In genomic region chr14:75430526-75430925, GRCh38 we compare ENCODE assay signal across 9 cellular contexts. TPM values are rescaled to one million over a fixed set of nuclear protein-coding genes. Genes with fewer than 3 reads are reported as not detected.
DNase-seq lines count a peak whose midpoint lies in the region; TF ChIP-seq lines count a peak whose summit lies in the region.
"Had no signal": no experiment of that assay in that cellular context is flagged by ENCODE, and none has a peak within 500 bp of the region (broad histone marks: within the 10 kb centered on the region; RNA-seq: fewer than 3 reads in every experiment).

No MANE protein-coding gene starts in this region.

- H3K4me2 ChIP-seq in mesenchymal stem cell (ENCODE audit: low read length, poor library complexity, severe bottlenecking), result no peak overlapping the region

- no peak overlapping the region for H4K91ac ChIP-seq in mesenchymal stem cell (ENCODE audit: low read length)

- H2BK12ac ChIP-seq in mesenchymal stem cell (ENCODE audit: low read length in 2 of 2), result no peak overlapping the region

- H3K36me3 ChIP-seq in MG63 (peaks cover 15% of the 10 kb centered on the region), mesenchymal stem cell (ENCODE audit: control insufficient read depth in 1 of 2, insufficient read depth in 2 of 2, low read depth in 1 of 2, low read length in 2 of 2) (peaks cover 16 to 23% of the 10 kb centered on the region in 2 experiments), tibial nerve (peaks cover 0 to 35% (median 0%) of the 10 kb centered on the region in 3 donors)

- H3K4me1 ChIP-seq in mesenchymal stem cell (ENCODE audit: control insufficient read depth, insufficient read depth, low read depth, low read length) (peaks cover 21% of the 10 kb centered on the region), tibial nerve (peaks cover 0 to 78% (median 36%) of the 10 kb centered on the region in 4 donors)

- peak overlapping the region; percentile 89 for H3K9ac ChIP-seq in mesenchymal stem cell (ENCODE audit: low read length)

- H2AFZ ChIP-seq in mesenchymal stem cell (ENCODE audit: low read depth, low read length), result no peak overlapping the region

- H3K79me1 ChIP-seq in mesenchymal stem cell (replicated peaks; ENCODE audit: low read length, poor library complexity, severe bottlenecking), result peaks cover 30% of the 10 kb centered on the region

- no peaks in the 10 kb centered on the region for H3K9me3 ChIP-seq in MG63
- H3K9me3 ChIP-seq in mesenchymal stem cell (ENCODE audit: control insufficient read depth, low read length), result no peaks in the 10 kb centered on the region
- H3K9me3 ChIP-seq in tibial nerve, result no peaks in the 10 kb centered on the region

- H3K4me3 ChIP-seq in MG63 (peak overlapping the region; percentile 64), coronary artery (peak overlapping the region; percentile 89), mesenchymal stem cell (ENCODE audit: insufficient read depth in 1 of 2, low read depth in 1 of 2, low read length in 2 of 2) (peak overlapping the region in 1 of 2 experiments; percentile 84), tibial nerve (peak overlapping the region in 3 of 4 donors; percentile 19 to 83 (median 28))

- no peak overlapping the region for H2BK15ac ChIP-seq in mesenchymal stem cell (ENCODE audit: low read depth, poor library complexity, severe bottlenecking)

- H3K27me3 ChIP-seq in MG63 (no peaks in the 10 kb centered on the region), mesenchymal stem cell (ENCODE audit: control insufficient read depth in 1 of 2, insufficient read depth in 1 of 2, low read length in 2 of 2) (no peaks in the 10 kb centered on the region), tibial nerve (no peaks in the 10 kb centered on the region)

- TF ChIP-seq CTCF in coronary artery (IDR thresholded peaks at IDR 0.05), result no peak
- no peak for TF ChIP-seq CTCF in tibial nerve (IDR thresholded peaks at IDR 0.05)

- no peak for TF ChIP-seq POLR2A in tibial nerve (IDR thresholded peaks at IDR 0.05)

- H4K8ac ChIP-seq in mesenchymal stem cell (ENCODE audit: low read length), result no peak overlapping the region

- H3K14ac ChIP-seq in mesenchymal stem cell (ENCODE audit: low read length in 2 of 2), result peak overlapping the region in 1 of 2 experiments; percentile 49

- H3K23ac ChIP-seq in mesenchymal stem cell (ENCODE audit: low read length in 2 of 2), result no peak overlapping the region

- H2BK120ac ChIP-seq in mesenchymal stem cell (ENCODE audit: low read depth, low read length), result no peak overlapping the region

- no peak overlapping the region for H2BK5ac ChIP-seq in mesenchymal stem cell (ENCODE audit: low read depth, low read length, poor library complexity, severe bottlenecking)

- peak overlapping the region; percentile 3 to 61 for H3K18ac ChIP-seq in mesenchymal stem cell (ENCODE audit: low read depth in 1 of 2, low read length in 2 of 2)

- peak in 1 of 2 donors; percentile 45 for TF ChIP-seq EP300 in tibial nerve (IDR thresholded peaks at IDR 0.05)

- H3K4ac ChIP-seq in mesenchymal stem cell (ENCODE audit: low read depth in 1 of 2, low read length in 2 of 2), result no peak overlapping the region

- DNase-seq in MG63 (peak; percentile 48), coronary artery (ENCODE audit: low spot score) (peak; percentile 72), mesenchymal stem cell (peak; percentile 63), tibial nerve (ENCODE audit: low spot score in 2 of 2) (peak; percentile 36 to 59), hepatic stellate cell (ENCODE audit: low spot score) (no peak), iPS-NIHi7 (ENCODE audit: extremely low spot score) (no peak)
- no peak for DNase-seq in activated CD4-positive, alpha-beta T cell treated with anti-CD3 and anti-CD28 coated beads, Interleukin-2, amount 50 U/mL, for 1 hour
- DNase-seq: effector memory CD8-positive, alpha-beta T cell; NCI-H1694 had no signal

- H3K27ac ChIP-seq in coronary artery (peak overlapping the region in 1 of 2 donors; percentile 94), mesenchymal stem cell (ENCODE audit: low read length, poor library complexity, severe bottlenecking) (no peak overlapping the region), tibial nerve (peak overlapping the region in 3 of 4 donors; percentile 43 to 95 (median 94))

- no peak overlapping the region for H2AK5ac ChIP-seq in mesenchymal stem cell (ENCODE audit: low read length, severe bottlenecking)

- 80% methylated on average over 10 of the region's 10 CpGs for WGBS in mesenchymal stem cell
- WGBS in tibial nerve, 2 donors, result 11 to 22% methylated on average over 10 of the region's 10 CpGs

RNA-seq across cellular contexts. Expression of gene JDP2, which starts 2.7 kb away (rescaled TPM):
- 76.1 and 78.4 TPM in 2 replicates for total RNA-seq in MG63 (2014; rRNA removed; shearing (Covaris generic); ENCODE audit: low replicate concordance)
- polyA plus RNA-seq in mesenchymal stem cell (2013, experiment 1 of 2), result 63.4 TPM
- polyA plus RNA-seq in mesenchymal stem cell (2013, experiment 2 of 2), result 61.6 TPM
- total RNA-seq in tibial nerve, result 100 to 1,000 TPM in 2 of 4 donors, 10 to 100 TPM in 2; 82.3 to 147 (median 106) TPM

Comparison
In these comparisons a context has a peak if more than half of its experiments do, and no peak if none do; other contexts are left out.
1. DNase-seq: peak in MG63 (single experiment), coronary artery (single experiment), mesenchymal stem cell (single experiment) and tibial nerve (2 of 2); none in hepatic stellate cell (single experiment), activated CD4-positive, alpha-beta T cell treated with anti-CD3 and anti-CD28 coated beads, Interleukin-2, amount 50 U/mL, for 1 hour (single experiment) and iPS-NIHi7 (single experiment).